Comparison of ENCODE assay signal across 8 cellular contexts in the genomic region with DNA sequence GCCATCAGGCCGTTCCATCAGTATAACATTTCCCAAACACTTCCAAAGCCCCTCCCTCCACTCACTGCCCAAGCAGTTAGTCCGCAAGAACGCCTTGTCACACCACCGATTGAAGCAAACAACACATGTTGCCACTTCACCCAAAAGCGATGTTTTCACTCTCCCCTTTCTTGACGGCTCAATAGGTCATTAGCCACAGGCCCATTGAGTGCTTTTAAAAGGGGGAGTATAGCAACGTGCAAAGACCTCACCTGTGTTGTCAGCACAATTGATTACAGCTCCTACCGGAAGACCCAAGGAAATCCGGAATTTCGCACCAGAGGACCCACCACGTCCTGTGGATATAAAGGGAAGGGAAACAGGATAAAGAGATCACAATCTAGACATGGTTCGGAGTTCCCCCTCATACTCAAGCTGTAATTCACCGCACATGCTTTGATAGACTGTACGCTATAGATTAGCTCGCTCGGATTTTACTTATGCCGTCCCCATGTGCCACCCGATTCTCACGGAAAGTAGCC. TPM values are rescaled to one million over a fixed set of nuclear protein-coding genes. Genes with fewer than 3 reads are reported as not detected.
DNase-seq lines count a peak whose midpoint lies in the region; FAIRE-seq and TF ChIP-seq lines count a peak whose summit lies in the region.

No MANE protein-coding gene starts in this region.

- H3K27me3 ChIP-seq in dorsolateral prefrontal cortex (no peaks in the 10 kb centered on the region), muscle layer of duodenum (ENCODE audit: low read depth, low read length) (no peaks in the 10 kb centered on the region)

- H3K27ac ChIP-seq in dorsolateral prefrontal cortex (peak overlapping the region in 54 of 59 donors; percentile 3 to 98 (median 93)), muscle layer of duodenum (ENCODE audit: low read length) (peak overlapping the region; percentile 100)

- FAIRE-seq in GM12891 (lab: Jason Lieb, UNC): peak; percentile 20

- H3K36me3 ChIP-seq in muscle layer of duodenum (ENCODE audit: control insufficient read depth in 1 of 2, insufficient read depth in 2 of 2, low read length in 2 of 2): peaks cover 32 to 41% of the 10 kb centered on the region in 2 donors

- peaks cover 18 to 24% of the 10 kb centered on the region in 2 donors for H3K4me1 ChIP-seq in muscle layer of duodenum (ENCODE audit: control insufficient read depth in 1 of 2, insufficient read depth in 2 of 2, low read length in 2 of 2)

- intact Hi-C loops in dorsolateral prefrontal cortex (cut with DNase I): loop anchor here (1.0 to 10.0 kb wide), 4 partner anchors 18 to 98 kb away; a partner anchor contains a TSS

- DNase-seq in GM12891 (ENCODE audit: insufficient read length, low spot score) (no peak), dorsolateral prefrontal cortex (no peak), GM10266 (ENCODE audit: extremely low spot score) (no peak), GM03348 (ENCODE audit: low spot score) (no peak), SW 1271 (lab: John Stamatoyannopoulos, UW) (no peak)
- no peak for DNase-seq in effector CD8-positive, alpha-beta T cell (lab: John Stamatoyannopoulos, UW)

- TF ChIP-seq POLR2A in GM12891 (IDR thresholded peaks at IDR 0.05; ENCODE audit: low read depth, low read length): no peak

- H3K9me3 ChIP-seq in muscle layer of duodenum (ENCODE audit: control insufficient read depth in 1 of 2, low read length in 2 of 2): no peaks in the 10 kb centered on the region

- H3K4me3 ChIP-seq in dorsolateral prefrontal cortex: peak overlapping the region; percentile 45 to 95 (median 77)
- peak overlapping the region; percentile 76 to 98 for H3K4me3 ChIP-seq in muscle layer of duodenum (ENCODE audit: low read depth in 1 of 2, low read length in 2 of 2)

- TF ChIP-seq CTCF in dorsolateral prefrontal cortex (IDR thresholded peaks at IDR 0.05 in 54 of 56, conservative IDR thresholded peaks at IDR 0.05 in 2 of 56; ENCODE audit: low read depth in 1 of 56, partially characterized antibody in 56 of 56): no peak
- TF ChIP-seq CTCF in GM10266 (IDR thresholded peaks at IDR 0.05; ENCODE audit: control insufficient read depth, insufficient read depth, low read depth, missing control alignments): no peak

TF ChIP-seq in GM12891, 5 proteins besides CTCF, POLR2A, EP300 and RAD21:
- TF ChIP-seq POLR2AphosphoS5 (IDR thresholded peaks at IDR 0.05; ENCODE audit: low read depth, low read length): no peak
- no peak for TF ChIP-seq PAX5 (IDR thresholded peaks at IDR 0.05; ENCODE audit: insufficient read depth, low read length, severe bottlenecking)
- TF ChIP-seq SPI1 (IDR thresholded peaks at IDR 0.05; ENCODE audit: low read depth, low read length): no peak
- no peak for TF ChIP-seq POU2F2 (IDR thresholded peaks at IDR 0.05; ENCODE audit: low read depth, low read length)
- TF ChIP-seq TAF1 (IDR thresholded peaks at IDR 0.05; ENCODE audit: low read depth, low read length): no peak

TF ChIP-seq in PFSK-1, 5 proteins besides CTCF, POLR2A, EP300 and RAD21:
- TF ChIP-seq, protein P1, sequence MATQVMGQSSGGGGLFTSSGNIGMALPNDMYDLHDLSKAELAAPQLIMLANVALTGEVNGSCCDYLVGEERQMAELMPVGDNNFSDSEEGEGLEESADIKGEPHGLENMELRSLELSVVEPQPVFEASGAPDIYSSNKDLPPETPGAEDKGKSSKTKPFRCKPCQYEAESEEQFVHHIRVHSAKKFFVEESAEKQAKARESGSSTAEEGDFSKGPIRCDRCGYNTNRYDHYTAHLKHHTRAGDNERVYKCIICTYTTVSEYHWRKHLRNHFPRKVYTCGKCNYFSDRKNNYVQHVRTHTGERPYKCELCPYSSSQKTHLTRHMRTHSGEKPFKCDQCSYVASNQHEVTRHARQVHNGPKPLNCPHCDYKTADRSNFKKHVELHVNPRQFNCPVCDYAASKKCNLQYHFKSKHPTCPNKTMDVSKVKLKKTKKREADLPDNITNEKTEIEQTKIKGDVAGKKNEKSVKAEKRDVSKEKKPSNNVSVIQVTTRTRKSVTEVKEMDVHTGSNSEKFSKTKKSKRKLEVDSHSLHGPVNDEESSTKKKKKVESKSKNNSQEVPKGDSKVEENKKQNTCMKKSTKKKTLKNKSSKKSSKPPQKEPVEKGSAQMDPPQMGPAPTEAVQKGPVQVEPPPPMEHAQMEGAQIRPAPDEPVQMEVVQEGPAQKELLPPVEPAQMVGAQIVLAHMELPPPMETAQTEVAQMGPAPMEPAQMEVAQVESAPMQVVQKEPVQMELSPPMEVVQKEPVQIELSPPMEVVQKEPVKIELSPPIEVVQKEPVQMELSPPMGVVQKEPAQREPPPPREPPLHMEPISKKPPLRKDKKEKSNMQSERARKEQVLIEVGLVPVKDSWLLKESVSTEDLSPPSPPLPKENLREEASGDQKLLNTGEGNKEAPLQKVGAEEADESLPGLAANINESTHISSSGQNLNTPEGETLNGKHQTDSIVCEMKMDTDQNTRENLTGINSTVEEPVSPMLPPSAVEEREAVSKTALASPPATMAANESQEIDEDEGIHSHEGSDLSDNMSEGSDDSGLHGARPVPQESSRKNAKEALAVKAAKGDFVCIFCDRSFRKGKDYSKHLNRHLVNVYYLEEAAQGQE (IDR thresholded peaks at IDR 0.05; ENCODE audit: insufficient read depth in 1 of 2, low read depth in 2 of 2, low read length in 2 of 2): no peak
- TF ChIP-seq POLR2AphosphoS5 (IDR thresholded peaks at IDR 0.05; ENCODE audit: low read depth, low read length): peak; percentile 46; the same call in 1 of the 2 replicates
- TF ChIP-seq SIN3A (IDR thresholded peaks at IDR 0.05; ENCODE audit: borderline replicate concordance, insufficient read depth, low read length): 0 out of 2 replicates have a peak, but pooled peaks have one; percentile 44

RNA-seq across cellular contexts. Expression of a gene that starts 0.7 kb away (rescaled TPM):
- polyA plus RNA-seq in GM12891 (2012; ENCODE audit: low read depth, missing spikeins): 5,289 TPM
- 1,863 TPM for polyA plus RNA-seq in PFSK-1 (2012; ENCODE audit: insufficient read length, low read depth)
- 100 to 1,000 TPM; 239 to 571 (median 364) TPM for total RNA-seq in dorsolateral prefrontal cortex

RNA-seq across cellular contexts. Expression of a gene that starts 17.0 kb away (rescaled TPM):
- 88.8 TPM for polyA plus RNA-seq in GM12891 (2012; ENCODE audit: low read depth, missing spikeins)
- 383 TPM for polyA plus RNA-seq in PFSK-1 (2012; ENCODE audit: insufficient read length, low read depth)
- 100 to 1,000 TPM in 14 of 120 experiments, 10 to 100 TPM in 106; 54.6 to 125 (median 90.0) TPM for total RNA-seq in dorsolateral prefrontal cortex

RNA-seq across cellular contexts. Expression of a gene that starts 27.7 kb away (rescaled TPM):
- 16.1 TPM for polyA plus RNA-seq in GM12891 (2012; ENCODE audit: low read depth, missing spikeins)
- polyA plus RNA-seq in PFSK-1 (2012; ENCODE audit: insufficient read length, low read depth): 25.5 TPM
- total RNA-seq in dorsolateral prefrontal cortex: 10 to 100 TPM; 12.1 to 25.1 (median 17.5) TPM

RNA-seq across cellular contexts. Expression of a gene that starts 53.5 kb away (rescaled TPM):
- polyA plus RNA-seq in GM12891 (2012; ENCODE audit: low read depth, missing spikeins): 13.0 TPM
- 75.8 TPM for polyA plus RNA-seq in PFSK-1 (2012; ENCODE audit: insufficient read length, low read depth)
- 100 to 1,000 TPM; 106 to 220 (median 167) TPM for total RNA-seq in dorsolateral prefrontal cortex
